Comparison of ENCODE assay signal across 8 cellular contexts in genomic region chr17:79951361-79952264, GRCh38.
DNase-seq lines count a peak whose midpoint lies in the region; ATAC-seq and TF ChIP-seq lines count a peak whose summit lies in the region.

No MANE protein-coding gene starts in this region.

- no peaks in the 10 kb centered on the region for H3K27me3 ChIP-seq in HUES48 (ENCODE audit: control insufficient read depth, insufficient read depth, low read length)
- no peaks in the 10 kb centered on the region for H3K27me3 ChIP-seq in brain microvascular endothelial cell (replicated peaks)
- no peaks in the 10 kb centered on the region for H3K27me3 ChIP-seq in left lung
- H3K27me3 ChIP-seq in subcutaneous abdominal adipose tissue (ENCODE audit: control insufficient read depth in 5 of 5, insufficient read depth in 4 of 5, low read length in 5 of 5), result no peaks in the 10 kb centered on the region

- ATAC-seq in left lung (peak; percentile 89), GM19397 (IDR thresholded peaks at IDR 0.05; ENCODE audit: unreplicated experiment) (no peak)

- H3K36me3 ChIP-seq in HUES48 (ENCODE audit: control insufficient read depth, insufficient read depth, low read length) (peaks cover 20% of the 10 kb centered on the region), brain microvascular endothelial cell (replicated peaks) (peaks cover 12% of the 10 kb centered on the region), left lung (peaks cover 0 to 36% of the 10 kb centered on the region in 2 donors), subcutaneous abdominal adipose tissue (ENCODE audit: control insufficient read depth in 5 of 5, insufficient read depth in 5 of 5, low read length in 5 of 5) (peaks cover 0 to 41% (median 32%) of the 10 kb centered on the region in 5 donors)

- TF ChIP-seq CTCF in brain microvascular endothelial cell (IDR thresholded peaks at IDR 0.05; ENCODE audit: low read depth, low read length, missing control alignments), result peak; percentile 27
- no peak for TF ChIP-seq CTCF in left lung (IDR thresholded peaks at IDR 0.05)

- in situ Hi-C loops in brain microvascular endothelial cell (cut with HindIII; ENCODE audit: low pct_ligation_motif_present, low sequenced_read_pairs), result no loop called here

- no peak overlapping the region for H3K9ac ChIP-seq in HUES48 (ENCODE audit: low read depth, low read length)
- H3K9ac ChIP-seq in subcutaneous abdominal adipose tissue (ENCODE audit: low read length in 5 of 5), result peak overlapping the region in 1 of 5 donors; percentile 41

- DNase-seq in brain microvascular endothelial cell (peak; percentile 94), left lung (peak; percentile 74 to 75), GDM1 (lab: John Stamatoyannopoulos, UW) (no peak), NCI-H82 (lab: John Stamatoyannopoulos, UW) (no peak), NCI-H146 treated with DMSO at 0.1 percent for 48 hours (lab: John Stamatoyannopoulos, UW; ENCODE audit: unreplicated experiment) (no peak)

- H3K4me1 ChIP-seq in HUES48 (ENCODE audit: control insufficient read depth, insufficient read depth, low read length), result peaks cover 59% of the 10 kb centered on the region
- H3K4me1 ChIP-seq in left lung, result peaks cover 8 to 21% of the 10 kb centered on the region in 2 donors
- peaks cover 7 to 25% (median 22%) of the 10 kb centered on the region in 5 donors for H3K4me1 ChIP-seq in subcutaneous abdominal adipose tissue (ENCODE audit: control insufficient read depth in 5 of 5, insufficient read depth in 5 of 5, low read length in 5 of 5)

- H3K27ac ChIP-seq in HUES48 (ENCODE audit: low read depth, low read length) (peak overlapping the region; percentile 96), brain microvascular endothelial cell (peak overlapping the region; percentile 70), left lung (peak overlapping the region; percentile 43 to 77), subcutaneous abdominal adipose tissue (ENCODE audit: low read depth, low read length) (peak overlapping the region; percentile 69)

- H3K4me3 ChIP-seq in HUES48 (ENCODE audit: low read depth, low read length), result no peak overlapping the region
- H3K4me3 ChIP-seq in brain microvascular endothelial cell (ENCODE audit: low read depth, low read length), result no peak overlapping the region
- no peak overlapping the region for H3K4me3 ChIP-seq in left lung
- peak overlapping the region in 4 of 5 donors; percentile 24 to 40 (median 37) for H3K4me3 ChIP-seq in subcutaneous abdominal adipose tissue (ENCODE audit: low read depth in 1 of 5, low read length in 5 of 5)

- H3K9me3 ChIP-seq in HUES48 (ENCODE audit: control insufficient read depth, insufficient read depth, low read length) (no peaks in the 10 kb centered on the region), left lung (no peaks in the 10 kb centered on the region), subcutaneous abdominal adipose tissue (ENCODE audit: control insufficient read depth in 5 of 5, low read length in 5 of 5) (no peaks in the 10 kb centered on the region)

- intact Hi-C loops in left lung (cut with DNase I), result no loop called here

Comparison
In these comparisons a context has a peak if more than half of its experiments do, and no peak if none do; other contexts are left out.
1. H3K4me3 ChIP-seq: peak in subcutaneous abdominal adipose tissue (4 of 5); none in HUES48 (single experiment), brain microvascular endothelial cell (single experiment) and left lung (0 of 2).
2. DNase-seq: peak in brain microvascular endothelial cell (single experiment) and left lung (2 of 2); none in GDM1 (single experiment), NCI-H82 (single experiment) and NCI-H146 treated with DMSO at 0.1 percent for 48 hours (single experiment).
3. Peak in every context shown above with its lines, with median percentiles within 50 percentile points of each other: H3K27ac ChIP-seq.